In the genomic region with DNA sequence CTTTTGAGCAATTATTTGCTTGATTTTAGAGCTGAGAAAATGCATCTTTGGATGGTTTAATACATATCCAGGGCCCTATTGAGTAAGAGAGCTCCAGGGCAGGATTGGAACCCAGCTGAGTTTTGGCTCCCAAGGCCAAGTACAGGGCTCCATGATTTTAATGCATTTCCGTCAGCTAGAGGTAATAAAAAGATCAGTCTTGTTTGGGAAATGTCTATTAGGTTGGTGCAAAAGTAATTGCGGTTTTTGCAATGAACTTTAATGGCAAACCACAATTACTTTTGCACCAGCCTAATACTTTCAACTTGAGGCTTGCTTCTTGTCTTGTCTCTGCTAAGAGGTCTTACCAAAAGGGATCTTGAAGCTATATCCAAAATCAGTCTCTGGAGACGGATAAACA, we compare ENCODE assay signal across 27 cellular contexts. TPM values are rescaled to one million over a fixed set of nuclear protein-coding genes. Genes with fewer than 3 reads are reported as not detected.
"Had no signal": no experiment of that assay in that cellular context is flagged by ENCODE, and none has a peak within 500 bp of the region (broad histone marks: within the 10 kb centered on the region; RNA-seq: fewer than 3 reads in every experiment).

No MANE protein-coding gene starts in this region.

- H3K27ac ChIP-seq: colonic mucosa, epithelial cell of prostate, esophagus squamous epithelium, gastrocnemius medialis, heart right ventricle, left lung, lower lobe of right lung had no signal

- ATAC-seq: effector memory CD8-positive, alpha-beta T cell; esophagus mucosa; gastrocnemius medialis; heart right ventricle; left cardiac atrium; left lung; left ventricle myocardium superior; lower lobe of right lung; mucosa of descending colon had no signal

- FAIRE-seq: endometrium, islet of Langerhans, keratinocyte had no signal

- H3K4me1 ChIP-seq: colonic mucosa, esophagus squamous epithelium, gastrocnemius medialis, left lung, lower lobe of right lung had no signal

- H3K27me3 ChIP-seq: colonic mucosa had no signal

- H3K4me3 ChIP-seq: colonic mucosa, esophagus squamous epithelium, gastrocnemius medialis, heart right ventricle, left lung, lower lobe of right lung, mucosa of descending colon had no signal

- H3K36me3 ChIP-seq: colonic mucosa, esophagus squamous epithelium, gastrocnemius medialis, heart right ventricle, left lung, lower lobe of right lung had no signal

- H3K9me3 ChIP-seq: colonic mucosa, esophagus squamous epithelium, gastrocnemius medialis, heart right ventricle, left lung, lower lobe of right lung, mucosa of descending colon had no signal

- DNase-seq: colonic mucosa; cortex of kidney; effector CD8-positive, alpha-beta T cell; effector memory CD8-positive, alpha-beta T cell; endodermal cell; erythroblast; esophagus squamous epithelium; foreskin fibroblast; foreskin melanocyte; gastrocnemius medialis; glutamatergic neuron; head of caudate nucleus; heart right ventricle; hippocampal formation; left cardiac atrium; left lung; left ventricle myocardium superior; lower lobe of right lung; mesenchymal stem cell; mucosa of descending colon; naive B cell had no signal

RNA-seq across cellular contexts. Expression of a gene that starts 29.4 kb away (rescaled TPM):
- total RNA-seq: esophagus mucosa, left ventricle myocardium superior, mesenteric fat pad had no signal
